ENCODE assay signal across 8 cellular contexts in genomic region chr19:19404879-19405860, GRCh38. TPM values are rescaled to one million over a fixed set of nuclear protein-coding genes. Genes with fewer than 3 reads are reported as not detected.
DNase-seq lines count a peak whose midpoint lies in the region; ATAC-seq and TF ChIP-seq lines count a peak whose summit lies in the region.

Gene GATAD2A (plus strand): TSS chr19:19405675. CDS start chr19:19465346, 59,671 bp downstream.

- peak within 1 kb of the TSS; percentile 80 to 87 for H3K4me3 ChIP-seq in prostate gland

- peaks cover 47% of the 10 kb centered on the region for H3K4me1 Mint-ChIP-seq in T-helper 1 cell treated with Interleukin-12 subunit alpha and Interleukin-12 subunit beta and Interleukin-4 antibody, amounts not matched to agents 30 μg/mL and 1 μg/mL, for 36 hours (ENCODE audit: low read depth)

- H3K27me3 Mint-ChIP-seq in T-helper 1 cell treated with Interleukin-12 subunit alpha and Interleukin-12 subunit beta and Interleukin-4 antibody, amounts not matched to agents 30 μg/mL and 1 μg/mL, for 36 hours (ENCODE audit: low read depth): no peaks in the 10 kb centered on the region

- no peaks in the 10 kb centered on the region for H3K27me3 ChIP-seq in prostate gland (replicated peaks; ENCODE audit: insufficient read depth)

- H3K4me3 Mint-ChIP-seq in T-helper 1 cell treated with Interleukin-12 subunit alpha and Interleukin-12 subunit beta and Interleukin-4 antibody, amounts not matched to agents 30 μg/mL and 1 μg/mL, for 36 hours: peak within 1 kb of the TSS; percentile 92

- H3K36me3 Mint-ChIP-seq in T-helper 1 cell treated with Interleukin-12 subunit alpha and Interleukin-12 subunit beta and Interleukin-4 antibody, amounts not matched to agents 30 μg/mL and 1 μg/mL, for 36 hours (ENCODE audit: low read depth): peaks cover 3% of the 10 kb centered on the region

- DNase-seq in NCI-H1105 (lab: John Stamatoyannopoulos, UW): peak; percentile 80
- DNase-seq in amniotic stem cell (lab: John Stamatoyannopoulos, UW): peak; percentile 84
- peak; percentile 96 for DNase-seq in left cardiac atrium
- peak; percentile 95 for DNase-seq in prostate gland (ENCODE audit: low spot score)
- DNase-seq in ureter (ENCODE audit: low spot score): peak; percentile 95

- intact Hi-C loops in left cardiac atrium (cut with DNase I): no loop called here
- intact Hi-C loops in prostate gland (cut with DNase I): loop anchor here (1.0 kb wide), 1 partner anchor 20 kb away; no protein-coding TSS in a partner anchor

- H3K4me1 ChIP-seq in prostate gland (replicated peaks): peaks cover 5% of the 10 kb centered on the region

- H3K36me3 ChIP-seq in prostate gland: no peaks in the 10 kb centered on the region

- no peaks in the 10 kb centered on the region for H3K9me3 ChIP-seq in prostate gland

- peak within 1 kb of the TSS; percentile 92 for H3K27ac Mint-ChIP-seq in T-helper 1 cell treated with Interleukin-12 subunit alpha and Interleukin-12 subunit beta and Interleukin-4 antibody, amounts not matched to agents 30 μg/mL and 1 μg/mL, for 36 hours

- no peaks in the 10 kb centered on the region for H3K9me3 Mint-ChIP-seq in T-helper 1 cell treated with Interleukin-12 subunit alpha and Interleukin-12 subunit beta and Interleukin-4 antibody, amounts not matched to agents 30 μg/mL and 1 μg/mL, for 36 hours

- TF ChIP-seq CTCF in GM12874 (IDR thresholded peaks at IDR 0.05; ENCODE audit: insufficient read depth, low read depth, low read length) (peak; percentile 38), prostate gland (IDR thresholded peaks at IDR 0.05) (peak in 2 of 4 experiments; percentile 38 to 58)

- peak; percentile 79 for ATAC-seq in HG02642 (IDR thresholded peaks at IDR 0.05; ENCODE audit: poor library complexity, unreplicated experiment)
- peak; percentile 95 to 96 for ATAC-seq in left cardiac atrium

- H3K27ac ChIP-seq in prostate gland: peak within 1 kb of the TSS; percentile 65 to 79

- WGBS in prostate gland: 2% methylated on average over 56 of the region's 90 CpGs

- peak; percentile 50 for TF ChIP-seq POLR2A in prostate gland (IDR thresholded peaks at IDR 0.05)

RNA-seq across cellular contexts. Expression of gene GATAD2A, which starts in this region (rescaled TPM):
- total RNA-seq in left cardiac atrium (10 to 100 TPM; 34.2 to 62.3 TPM), prostate gland (100 to 1,000 TPM in 1 of 2 donors, 10 to 100 TPM in 1; 41.7 to 138 TPM), ureter (92.7 TPM)

Comparison
In these comparisons a context has a peak if more than half of its experiments do, and no peak if none do; other contexts are left out.
1. Peak in every context shown above with its lines: DNase-seq, ATAC-seq, H3K4me3 ChIP-seq and H3K27ac ChIP-seq.